ENCODE assay signal across 1 cellular context in genomic region chr17:28661635-28662526, GRCh38.
A peak's percentile ranks its signal among the peaks of the same experiment; 100 is the strongest.
TF ChIP-seq lines count a peak whose summit lies in the region.

TSS of gene SDF2 (minus strand) at chr17:28661906. CDS start at chr17:28661876, 30 bp downstream.
TSS of gene SUPT6H (plus strand) at chr17:28662205. CDS start at chr17:28673402, 11,197 bp downstream.

TF ChIP-seq in HepG2, 621 proteins besides CTCF, POLR2A, EP300 and RAD21 (continued from another document and continues in another):
- TF ChIP-seq ZMAT5 (CRISPR knock-in tag; IDR thresholded peaks at IDR 0.05; ENCODE audit: borderline replicate concordance, low read depth): no peak
- peak; percentile 62 for TF ChIP-seq PTBP1 (IDR thresholded peaks at IDR 0.05; ENCODE audit: low read depth, low read length, poor library complexity, severe bottlenecking)
- peak; percentile 49; the same call in 1 of the 2 replicates for TF ChIP-seq ZNF639 (CRISPR knock-in tag; conservative IDR thresholded peaks at IDR 0.05)
- TF ChIP-seq MXD3 (CRISPR knock-in tag; IDR thresholded peaks at IDR 0.05): peak; percentile 58; the same call in 1 of the 2 replicates
- TF ChIP-seq ZNF883 (CRISPR knock-in tag; IDR thresholded peaks at IDR 0.05; ENCODE audit: not compliant biosample characterization): peak; percentile 85
- TF ChIP-seq ZBTB49 (CRISPR knock-in tag; IDR thresholded peaks at IDR 0.05; ENCODE audit: borderline replicate concordance): no peak
- no peak for TF ChIP-seq HMG20A (CRISPR knock-in tag; IDR thresholded peaks at IDR 0.05; ENCODE audit: borderline replicate concordance)
- peak; percentile 72; the same call in 1 of the 2 replicates for TF ChIP-seq KLF9 (CRISPR knock-in tag; IDR thresholded peaks at IDR 0.05; ENCODE audit: low read depth)
- peak; percentile 43 for TF ChIP-seq PAXIP1 (CRISPR knock-in tag; conservative IDR thresholded peaks at IDR 0.05)
- TF ChIP-seq SRSF4 (IDR thresholded peaks at IDR 0.05; ENCODE audit: low read depth, low read length, poor library complexity, severe bottlenecking): no peak
- no peak for TF ChIP-seq HIVEP1 (CRISPR knock-in tag; IDR thresholded peaks at IDR 0.05)
- TF ChIP-seq CCDC6 (CRISPR knock-in tag; IDR thresholded peaks at IDR 0.05): peak; percentile 79; the same call in 1 of the 2 replicates
- no peak for TF ChIP-seq RNF219 (CRISPR knock-in tag; IDR thresholded peaks at IDR 0.05)
- TF ChIP-seq ZNF510 (CRISPR knock-in tag; IDR thresholded peaks at IDR 0.05; ENCODE audit: low read depth): 0 out of 2 replicates have a peak, but pooled peaks have one; percentile 57
- TF ChIP-seq SIX1 (CRISPR knock-in tag; IDR thresholded peaks at IDR 0.05; ENCODE audit: borderline replicate concordance): no peak
- TF ChIP-seq MTF1 (CRISPR knock-in tag; IDR thresholded peaks at IDR 0.05): no peak
- no peak for TF ChIP-seq HNF4G (IDR thresholded peaks at IDR 0.05; ENCODE audit: borderline replicate concordance, low read depth, low read length)
- 0 out of 2 replicates have a peak, but pooled peaks have one; percentile 14 for TF ChIP-seq HNF4G (CRISPR knock-in tag; IDR thresholded peaks at IDR 0.05; ENCODE audit: borderline replicate concordance, low read depth)
- TF ChIP-seq ATF1 (CRISPR knock-in tag; IDR thresholded peaks at IDR 0.05): peak; percentile 94
- no peak; the same call in 1 of the 2 replicates for TF ChIP-seq ZNF619 (CRISPR knock-in tag; IDR thresholded peaks at IDR 0.05)
- no peak for TF ChIP-seq ZNF10 (CRISPR knock-in tag; IDR thresholded peaks at IDR 0.05; ENCODE audit: borderline replicate concordance, low read depth)
- no peak for TF ChIP-seq RBAK (CRISPR knock-in tag; IDR thresholded peaks at IDR 0.05)
- TF ChIP-seq STAG1 (CRISPR knock-in tag; IDR thresholded peaks at IDR 0.05): no peak
- TF ChIP-seq NFYB (CRISPR knock-in tag; IDR thresholded peaks at IDR 0.05): no peak
- TF ChIP-seq XBP1 (CRISPR knock-in tag; IDR thresholded peaks at IDR 0.05): no peak
- peak; percentile 71; the same call in 1 of the 2 replicates for TF ChIP-seq DZIP1 (CRISPR knock-in tag; IDR thresholded peaks at IDR 0.05)
- no peak for TF ChIP-seq THAP7 (CRISPR knock-in tag; IDR thresholded peaks at IDR 0.05)
- peak; percentile 27; the same call in 1 of the 2 replicates for TF ChIP-seq SIN3A (IDR thresholded peaks at IDR 0.05; ENCODE audit: borderline replicate concordance, low read depth, low read length)
- TF ChIP-seq ZNF660 (CRISPR knock-in tag; IDR thresholded peaks at IDR 0.05; ENCODE audit: borderline replicate concordance, low read depth): no peak
- TF ChIP-seq GLMP (CRISPR knock-in tag; IDR thresholded peaks at IDR 0.05; ENCODE audit: borderline replicate concordance): no peak
- TF ChIP-seq HCFC1 (IDR thresholded peaks at IDR 0.05; ENCODE audit: low read depth, low read length): peak; percentile 29
- TF ChIP-seq ZNF256 (CRISPR knock-in tag; conservative IDR thresholded peaks at IDR 0.05): no peak
- TF ChIP-seq HOXD1 (CRISPR knock-in tag; IDR thresholded peaks at IDR 0.05): no peak
- no peak for TF ChIP-seq NFRKB (IDR thresholded peaks at IDR 0.05)
- TF ChIP-seq GABPA (IDR thresholded peaks at IDR 0.05; ENCODE audit: low read depth, low read length): peak; percentile 83
- TF ChIP-seq GABPA (CRISPR knock-in tag; IDR thresholded peaks at IDR 0.05; ENCODE audit: low read depth): peak; percentile 95
- no peak for TF ChIP-seq RFX3 (CRISPR knock-in tag; IDR thresholded peaks at IDR 0.05)
- 0 out of 2 replicates have a peak, but pooled peaks have one; percentile 52 for TF ChIP-seq ZNF160 (CRISPR knock-in tag; IDR thresholded peaks at IDR 0.05)
- TF ChIP-seq SP140L (CRISPR knock-in tag; IDR thresholded peaks at IDR 0.05; ENCODE audit: borderline replicate concordance): 0 out of 2 replicates have a peak, but pooled peaks have one; percentile 47
- no peak for TF ChIP-seq ARNT (IDR thresholded peaks at IDR 0.05)
- TF ChIP-seq SRF (IDR thresholded peaks at IDR 0.05; ENCODE audit: low read depth, low read length): no peak
- TF ChIP-seq ZNF460 (CRISPR knock-in tag; IDR thresholded peaks at IDR 0.05; ENCODE audit: borderline replicate concordance): no peak
- peak; percentile 53 for TF ChIP-seq FOSL2 (CRISPR knock-in tag; IDR thresholded peaks at IDR 0.05)
- TF ChIP-seq CSRNP1 (CRISPR knock-in tag; IDR thresholded peaks at IDR 0.05): 0 out of 2 replicates have a peak, but pooled peaks have one; percentile 11
- peak; percentile 14; the same call in 1 of the 2 replicates for TF ChIP-seq ZBTB7B (CRISPR knock-in tag; IDR thresholded peaks at IDR 0.05)
- TF ChIP-seq KDM2A (CRISPR knock-in tag; IDR thresholded peaks at IDR 0.05; ENCODE audit: borderline replicate concordance, low read depth): peak; percentile 71; the same call in 1 of the 2 replicates
- no peak for TF ChIP-seq NR0B2 (CRISPR knock-in tag; IDR thresholded peaks at IDR 0.05)
- no peak for TF ChIP-seq SMARCE1 (IDR thresholded peaks at IDR 0.05; ENCODE audit: borderline replicate concordance)
- peak; percentile 93; the same call in 1 of the 2 replicates for TF ChIP-seq ZNF33A (CRISPR knock-in tag; IDR thresholded peaks at IDR 0.05; ENCODE audit: borderline replicate concordance)
